1 cellular context compared by ENCODE assay signal in the genomic region with DNA sequence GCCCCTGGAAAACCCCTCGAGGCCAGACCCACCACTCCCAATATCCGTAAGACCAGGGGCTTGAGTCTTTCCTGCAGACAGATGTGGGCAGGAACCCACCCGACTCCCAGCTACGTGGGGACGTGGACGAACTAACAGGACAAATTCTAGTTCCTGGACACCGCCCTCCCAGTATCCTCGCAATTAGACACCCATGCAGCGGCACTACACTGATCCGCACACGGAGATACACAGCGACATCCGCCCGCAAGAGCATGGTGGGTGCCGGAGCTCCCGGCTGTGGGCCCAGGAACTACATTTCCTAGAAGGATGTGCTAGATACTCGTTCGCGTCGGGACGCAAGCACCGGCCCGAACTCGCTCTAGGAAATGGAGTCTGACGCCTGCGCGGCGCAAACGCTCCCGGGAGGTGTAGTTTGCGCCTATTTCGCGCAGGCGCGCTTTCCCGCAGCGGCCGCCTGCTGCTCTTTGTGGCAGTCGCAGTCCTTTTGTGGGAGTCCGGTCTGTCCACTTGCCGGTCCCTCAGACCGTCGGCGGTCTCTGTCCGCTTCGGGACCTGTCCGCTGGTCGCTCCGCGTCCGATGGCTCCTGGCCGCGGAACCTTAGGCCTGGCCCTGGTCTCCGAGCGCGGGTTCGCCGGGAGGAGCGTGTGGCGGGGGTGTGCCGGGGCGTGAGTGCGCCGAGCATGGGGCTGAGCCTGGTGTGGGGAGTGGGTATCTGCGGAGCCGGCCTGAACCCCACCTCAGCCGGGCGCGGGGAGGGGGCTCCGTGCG.
TF ChIP-seq lines count a peak whose summit lies in the region.

Gene ZNF74 (plus strand): TSS at position 447 of the 772 bp plus-strand sequence. CDS start 478 bp downstream, outside the sequence.

TF ChIP-seq in K562, 482 proteins besides CTCF, POLR2A, EP300 and RAD21 (continued from another document and continues in another):
- TF ChIP-seq SIN3A (IDR thresholded peaks at IDR 0.05; ENCODE audit: borderline replicate concordance in 2 of 2, control insufficient read depth in 1 of 2, low read depth in 2 of 2, low read length in 2 of 2) (peak; percentile 85 to 87; a peak in 3 of 4 replicates), SAFB2 (IDR thresholded peaks at IDR 0.05; ENCODE audit: borderline replicate concordance, low read depth, low read length, severe bottlenecking) (no peak), ZNF512 (tag; IDR thresholded peaks at IDR 0.05) (no peak), SMARCE1 (IDR thresholded peaks at IDR 0.05) (no peak), SRSF3 (IDR thresholded peaks at IDR 0.05; ENCODE audit: insufficient read depth, low read length) (peak; percentile 95), ZBTB1 (CRISPR knock-in tag; IDR thresholded peaks at IDR 0.05; ENCODE audit: borderline replicate concordance, low read depth) (no peak), HDGF (IDR thresholded peaks at IDR 0.05) (no peak), ZNF184 (CRISPR knock-in tag; IDR thresholded peaks at IDR 0.05) (no peak), DIDO1 (tag; IDR thresholded peaks at IDR 0.05; ENCODE audit: low read depth) (peak; percentile 85; the same call in 1 of the 2 replicates), DPF2 (IDR thresholded peaks at IDR 0.05) (no peak), PREB (CRISPR knock-in tag; IDR thresholded peaks at IDR 0.05) (no peak), CHD4 (IDR thresholded peaks at IDR 0.05; ENCODE audit: insufficient read depth, insufficient replicate concordance, low read depth, low read length, poor library complexity, severe bottlenecking) (no peak), ETS2 (tag; IDR thresholded peaks at IDR 0.05; ENCODE audit: borderline replicate concordance, poor library complexity, severe bottlenecking) (no peak), MXI1 (IDR thresholded peaks at IDR 0.05; ENCODE audit: low read depth, low read length) (no peak; the same call in 1 of the 2 replicates), GTF2A2 (tag; IDR thresholded peaks at IDR 0.05) (0 out of 2 replicates have a peak, but pooled peaks have one; percentile 59), ZKSCAN1 (IDR thresholded peaks at IDR 0.05; ENCODE audit: low read depth, low read length) (no peak), IFI16 (CRISPR knock-in tag; IDR thresholded peaks at IDR 0.05) (no peak), YBX1 (IDR thresholded peaks at IDR 0.05) (no peak), MYC (IDR thresholded peaks at IDR 0.05; ENCODE audit: low read depth, low read length) (peak; percentile 91), MYC (CRISPR knock-in tag; IDR thresholded peaks at IDR 0.05; ENCODE audit: borderline replicate concordance, low read depth) (peak; percentile 90; the same call in 1 of the 2 replicates), MTA2 (IDR thresholded peaks at IDR 0.05; ENCODE audit: low read depth) (no peak), JUNB (CRISPR knock-in tag; conservative IDR thresholded peaks at IDR 0.05) (no peak; the same call in 1 of the 2 replicates), ZNF217 (CRISPR knock-in tag; IDR thresholded peaks at IDR 0.05) (no peak), ZNF395 (CRISPR knock-in tag; IDR thresholded peaks at IDR 0.05) (no peak), ZNF583 (CRISPR knock-in tag; IDR thresholded peaks at IDR 0.05) (peak; percentile 61; the same call in 1 of the 2 replicates), NBN (IDR thresholded peaks at IDR 0.05; ENCODE audit: low read depth) (no peak), KLF6 (CRISPR knock-in tag; IDR thresholded peaks at IDR 0.05; ENCODE audit: borderline replicate concordance) (peak; percentile 13; the same call in 1 of the 2 replicates), TFAM (CRISPR knock-in tag; conservative IDR thresholded peaks at IDR 0.05) (no peak), GABPB1 (CRISPR knock-in tag; IDR thresholded peaks at IDR 0.05) (no peak), ZNF398 (CRISPR knock-in tag; IDR thresholded peaks at IDR 0.05) (no peak), TRIM24 (IDR thresholded peaks at IDR 0.05) (no peak), SMAD2 (IDR thresholded peaks at IDR 0.05; ENCODE audit: low read depth, low read length) (no peak), SIRT6 (IDR thresholded peaks at IDR 0.05; ENCODE audit: low read depth, low read length) (no peak), ATF1 (CRISPR knock-in tag; IDR thresholded peaks at IDR 0.05) (peak; percentile 55; the same call in 1 of the 2 replicates), ATF1 (tag; IDR thresholded peaks at IDR 0.05) (peak; percentile 97), MAFG (tag; conservative IDR thresholded peaks at IDR 0.05) (no peak), ZNF143 (CRISPR knock-in tag; IDR thresholded peaks at IDR 0.05) (no peak), SPI1 (IDR thresholded peaks at IDR 0.05; ENCODE audit: borderline replicate concordance, low read depth, low read length) (0 out of 2 replicates have a peak, but pooled peaks have one; percentile 34), SRSF9 (IDR thresholded peaks at IDR 0.05; ENCODE audit: borderline replicate concordance, low read depth, low read length) (no peak), CCAR2 (IDR thresholded peaks at IDR 0.05; ENCODE audit: low read depth, low read length) (no peak)
- TF ChIP-seq, protein P1, sequence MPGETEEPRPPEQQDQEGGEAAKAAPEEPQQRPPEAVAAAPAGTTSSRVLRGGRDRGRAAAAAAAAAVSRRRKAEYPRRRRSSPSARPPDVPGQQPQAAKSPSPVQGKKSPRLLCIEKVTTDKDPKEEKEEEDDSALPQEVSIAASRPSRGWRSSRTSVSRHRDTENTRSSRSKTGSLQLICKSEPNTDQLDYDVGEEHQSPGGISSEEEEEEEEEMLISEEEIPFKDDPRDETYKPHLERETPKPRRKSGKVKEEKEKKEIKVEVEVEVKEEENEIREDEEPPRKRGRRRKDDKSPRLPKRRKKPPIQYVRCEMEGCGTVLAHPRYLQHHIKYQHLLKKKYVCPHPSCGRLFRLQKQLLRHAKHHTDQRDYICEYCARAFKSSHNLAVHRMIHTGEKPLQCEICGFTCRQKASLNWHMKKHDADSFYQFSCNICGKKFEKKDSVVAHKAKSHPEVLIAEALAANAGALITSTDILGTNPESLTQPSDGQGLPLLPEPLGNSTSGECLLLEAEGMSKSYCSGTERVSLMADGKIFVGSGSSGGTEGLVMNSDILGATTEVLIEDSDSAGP (CRISPR knock-in tag; IDR thresholded peaks at IDR 0.05) = no peak
- TF ChIP-seq, protein P2, sequence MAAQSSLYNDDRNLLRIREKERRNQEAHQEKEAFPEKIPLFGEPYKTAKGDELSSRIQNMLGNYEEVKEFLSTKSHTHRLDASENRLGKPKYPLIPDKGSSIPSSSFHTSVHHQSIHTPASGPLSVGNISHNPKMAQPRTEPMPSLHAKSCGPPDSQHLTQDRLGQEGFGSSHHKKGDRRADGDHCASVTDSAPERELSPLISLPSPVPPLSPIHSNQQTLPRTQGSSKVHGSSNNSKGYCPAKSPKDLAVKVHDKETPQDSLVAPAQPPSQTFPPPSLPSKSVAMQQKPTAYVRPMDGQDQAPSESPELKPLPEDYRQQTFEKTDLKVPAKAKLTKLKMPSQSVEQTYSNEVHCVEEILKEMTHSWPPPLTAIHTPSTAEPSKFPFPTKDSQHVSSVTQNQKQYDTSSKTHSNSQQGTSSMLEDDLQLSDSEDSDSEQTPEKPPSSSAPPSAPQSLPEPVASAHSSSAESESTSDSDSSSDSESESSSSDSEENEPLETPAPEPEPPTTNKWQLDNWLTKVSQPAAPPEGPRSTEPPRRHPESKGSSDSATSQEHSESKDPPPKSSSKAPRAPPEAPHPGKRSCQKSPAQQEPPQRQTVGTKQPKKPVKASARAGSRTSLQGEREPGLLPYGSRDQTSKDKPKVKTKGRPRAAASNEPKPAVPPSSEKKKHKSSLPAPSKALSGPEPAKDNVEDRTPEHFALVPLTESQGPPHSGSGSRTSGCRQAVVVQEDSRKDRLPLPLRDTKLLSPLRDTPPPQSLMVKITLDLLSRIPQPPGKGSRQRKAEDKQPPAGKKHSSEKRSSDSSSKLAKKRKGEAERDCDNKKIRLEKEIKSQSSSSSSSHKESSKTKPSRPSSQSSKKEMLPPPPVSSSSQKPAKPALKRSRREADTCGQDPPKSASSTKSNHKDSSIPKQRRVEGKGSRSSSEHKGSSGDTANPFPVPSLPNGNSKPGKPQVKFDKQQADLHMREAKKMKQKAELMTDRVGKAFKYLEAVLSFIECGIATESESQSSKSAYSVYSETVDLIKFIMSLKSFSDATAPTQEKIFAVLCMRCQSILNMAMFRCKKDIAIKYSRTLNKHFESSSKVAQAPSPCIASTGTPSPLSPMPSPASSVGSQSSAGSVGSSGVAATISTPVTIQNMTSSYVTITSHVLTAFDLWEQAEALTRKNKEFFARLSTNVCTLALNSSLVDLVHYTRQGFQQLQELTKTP (IDR thresholded peaks at IDR 0.05; ENCODE audit: low read depth in 1 of 2, partially characterized antibody in 2 of 2) = no peak
- TF ChIP-seq, protein P3, sequence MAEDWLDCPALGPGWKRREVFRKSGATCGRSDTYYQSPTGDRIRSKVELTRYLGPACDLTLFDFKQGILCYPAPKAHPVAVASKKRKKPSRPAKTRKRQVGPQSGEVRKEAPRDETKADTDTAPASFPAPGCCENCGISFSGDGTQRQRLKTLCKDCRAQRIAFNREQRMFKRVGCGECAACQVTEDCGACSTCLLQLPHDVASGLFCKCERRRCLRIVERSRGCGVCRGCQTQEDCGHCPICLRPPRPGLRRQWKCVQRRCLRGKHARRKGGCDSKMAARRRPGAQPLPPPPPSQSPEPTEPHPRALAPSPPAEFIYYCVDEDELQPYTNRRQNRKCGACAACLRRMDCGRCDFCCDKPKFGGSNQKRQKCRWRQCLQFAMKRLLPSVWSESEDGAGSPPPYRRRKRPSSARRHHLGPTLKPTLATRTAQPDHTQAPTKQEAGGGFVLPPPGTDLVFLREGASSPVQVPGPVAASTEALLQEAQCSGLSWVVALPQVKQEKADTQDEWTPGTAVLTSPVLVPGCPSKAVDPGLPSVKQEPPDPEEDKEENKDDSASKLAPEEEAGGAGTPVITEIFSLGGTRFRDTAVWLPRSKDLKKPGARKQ (CRISPR knock-in tag; IDR thresholded peaks at IDR 0.05) = no peak
- TF ChIP-seq, protein P4, sequence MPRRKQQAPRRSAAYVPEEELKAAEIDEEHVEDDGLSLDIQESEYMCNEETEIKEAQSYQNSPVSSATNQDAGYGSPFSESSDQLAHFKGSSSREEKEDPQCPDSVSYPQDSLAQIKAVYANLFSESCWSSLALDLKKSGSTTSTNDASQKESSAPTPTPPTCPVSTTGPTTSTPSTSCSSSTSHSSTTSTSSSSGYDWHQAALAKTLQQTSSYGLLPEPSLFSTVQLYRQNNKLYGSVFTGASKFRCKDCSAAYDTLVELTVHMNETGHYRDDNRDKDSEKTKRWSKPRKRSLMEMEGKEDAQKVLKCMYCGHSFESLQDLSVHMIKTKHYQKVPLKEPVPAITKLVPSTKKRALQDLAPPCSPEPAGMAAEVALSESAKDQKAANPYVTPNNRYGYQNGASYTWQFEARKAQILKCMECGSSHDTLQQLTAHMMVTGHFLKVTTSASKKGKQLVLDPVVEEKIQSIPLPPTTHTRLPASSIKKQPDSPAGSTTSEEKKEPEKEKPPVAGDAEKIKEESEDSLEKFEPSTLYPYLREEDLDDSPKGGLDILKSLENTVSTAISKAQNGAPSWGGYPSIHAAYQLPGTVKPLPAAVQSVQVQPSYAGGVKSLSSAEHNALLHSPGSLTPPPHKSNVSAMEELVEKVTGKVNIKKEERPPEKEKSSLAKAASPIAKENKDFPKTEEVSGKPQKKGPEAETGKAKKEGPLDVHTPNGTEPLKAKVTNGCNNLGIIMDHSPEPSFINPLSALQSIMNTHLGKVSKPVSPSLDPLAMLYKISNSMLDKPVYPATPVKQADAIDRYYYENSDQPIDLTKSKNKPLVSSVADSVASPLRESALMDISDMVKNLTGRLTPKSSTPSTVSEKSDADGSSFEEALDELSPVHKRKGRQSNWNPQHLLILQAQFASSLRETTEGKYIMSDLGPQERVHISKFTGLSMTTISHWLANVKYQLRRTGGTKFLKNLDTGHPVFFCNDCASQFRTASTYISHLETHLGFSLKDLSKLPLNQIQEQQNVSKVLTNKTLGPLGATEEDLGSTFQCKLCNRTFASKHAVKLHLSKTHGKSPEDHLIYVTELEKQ (CRISPR knock-in tag; IDR thresholded peaks at IDR 0.05) = no peak; the same call in 1 of the 2 replicates
